9 cellular contexts compared by ENCODE assay signal in the genomic region with DNA sequence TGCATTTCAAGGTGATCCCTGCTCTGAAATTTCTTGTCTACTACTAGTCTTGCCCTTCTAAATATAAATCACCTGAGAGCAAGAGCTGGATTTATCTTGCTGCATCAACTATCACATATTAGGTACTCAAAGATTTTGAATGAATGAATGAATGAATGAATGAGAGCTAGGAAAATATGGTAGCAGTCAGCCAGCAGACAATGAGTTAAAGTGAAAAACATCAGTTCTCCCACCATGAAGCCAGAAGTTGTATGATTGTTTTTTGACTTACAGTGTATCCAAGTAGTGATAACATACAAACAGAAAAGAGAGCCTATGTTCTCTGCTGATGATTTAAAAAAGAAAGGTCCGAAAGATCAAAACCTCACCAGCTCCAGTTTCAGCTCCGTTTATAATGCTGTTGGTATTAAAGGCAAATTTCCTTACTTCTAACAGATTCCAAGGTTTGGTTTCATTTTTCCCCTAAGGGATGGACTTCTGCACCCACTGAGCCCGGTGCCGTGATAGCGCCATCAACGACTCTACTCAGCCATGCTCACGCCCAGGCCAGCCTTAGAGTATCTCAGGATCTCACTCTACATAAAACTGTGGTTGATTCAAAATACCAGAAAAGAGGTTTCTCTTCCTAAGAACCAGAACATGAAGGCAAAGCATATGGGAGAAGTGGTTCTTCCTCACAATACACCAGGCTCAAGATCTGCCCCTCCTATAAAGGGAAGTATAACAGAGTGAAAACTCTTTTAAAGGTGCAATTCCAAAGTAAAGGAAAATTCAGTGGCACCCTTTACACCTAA.
DNase-seq lines count a peak whose midpoint lies in the region; ATAC-seq, FAIRE-seq and TF ChIP-seq lines count a peak whose summit lies in the region.
"Had no signal": no experiment of that assay in that cellular context is flagged by ENCODE, and none has a peak within 500 bp of the region (broad histone marks: within the 10 kb centered on the region; RNA-seq: fewer than 3 reads in every experiment).

No MANE protein-coding gene starts in this region.

- H3K27ac ChIP-seq in HCT116 (ENCODE audit: low read depth, low read length) (no peak overlapping the region), endothelial cell of umbilical vein (ENCODE audit: insufficient read depth, low read depth, low read length) (no peak overlapping the region)
- H3K27ac ChIP-seq: epithelial cell of prostate had no signal

- dilution Hi-C loops in endothelial cell of umbilical vein (cut with MboI; ENCODE audit: extremely low pct_ligation_motif_present, low sequenced_read_pairs), result no loop called here

- intact Hi-C loops in HCT116 (cut with micrococcal nuclease), result no loop called here
- intact Hi-C loops in endothelial cell of umbilical vein (cut with micrococcal nuclease), result no loop called here

- FAIRE-seq in endothelial cell of umbilical vein (lab: Jason Lieb, UNC), result peak; percentile 12

- BruUV-seq in HCT116 (replicated peaks; lab: Mats Ljungman, UMichigan), result TSS peak; percentile 26
- no TSS peak for BruUV-seq in endothelial cell of umbilical vein (replicated peaks; lab: Mats Ljungman, UMichigan)

- no peaks in the 10 kb centered on the region for H3K27me3 ChIP-seq in HCT116 (ENCODE audit: insufficient read depth, low read length)
- H3K27me3 ChIP-seq in endothelial cell of umbilical vein (ENCODE audit: control insufficient read depth in 2 of 2, insufficient read depth in 2 of 2, low read length in 2 of 2), result no peaks in the 10 kb centered on the region

- H3K9ac ChIP-seq in HCT116 (ENCODE audit: low read length), result no peak overlapping the region
- H3K9ac ChIP-seq in endothelial cell of umbilical vein (replicated peaks; ENCODE audit: extremely low read depth, insufficient read depth, low read length), result no peak overlapping the region

- TF ChIP-seq RAD21 in HCT116 (IDR thresholded peaks at IDR 0.05; ENCODE audit: low read depth), result no peak

- H3K4me3 ChIP-seq in HCT116 (replicated peaks in 1 of 2; ENCODE audit: low read depth in 1 of 2, low read length in 2 of 2), result no peak overlapping the region
- H3K4me3 ChIP-seq in endothelial cell of umbilical vein (replicated peaks in 1 of 3; ENCODE audit: insufficient read depth in 1 of 3, low read depth in 1 of 3, low read length in 3 of 3), result no peak overlapping the region

- POLR2A ChIA-PET in HCT116 (lab: Charles Lee), result no interaction called here
- POLR2A ChIA-PET in endothelial cell of umbilical vein (lab: Charles Lee), result interaction anchor here (0.9 kb wide), 1 partner anchor 269 kb away, joined by 4 read pairs; no protein-coding TSS in a partner anchor

- H2AFZ ChIP-seq in HCT116 (ENCODE audit: low read depth, low read length, poor library complexity, severe bottlenecking) (no peak overlapping the region), endothelial cell of umbilical vein (ENCODE audit: low read depth, low read length) (no peak overlapping the region)

- no peak for DNase-seq in HCT116 (ENCODE audit: low read depth, low spot score)
- DNase-seq in activated CD4-positive, alpha-beta T cell treated with anti-CD3 and anti-CD28 coated beads for 48 hours, result peak; percentile 50
- no peak for DNase-seq in endothelial cell of umbilical vein (ENCODE audit: low read depth, low spot score)
- DNase-seq in stimulated activated CD8-positive, alpha-beta memory T cell treated with anti-CD3 and anti-CD28 coated beads, Interleukin-4, amount 100 ng/mL, for 48 hours, result peak; percentile 58
- no peak for DNase-seq in NCI-H2196 treated with DMSO at 0.1 percent for 48 hours (lab: John Stamatoyannopoulos, UW; ENCODE audit: unreplicated experiment)
- DNase-seq: NCI-H146 had no signal

- H3K9me1 ChIP-seq in endothelial cell of umbilical vein (replicated peaks; ENCODE audit: control insufficient read depth, extremely low read depth, insufficient read depth, low read length), result no peaks in the 10 kb centered on the region

- H3K4me1 ChIP-seq in HCT116 (ENCODE audit: control insufficient read depth in 1 of 2, insufficient read depth in 2 of 2, low read length in 2 of 2), result peaks cover 0 to 9% of the 10 kb centered on the region in 2 experiments; a peak in 2 of 4 replicates
- peaks cover 5% of the 10 kb centered on the region for H3K4me1 ChIP-seq in endothelial cell of umbilical vein (ENCODE audit: control insufficient read depth, extremely low read depth, insufficient read depth, low read length)

- H3K4me2 ChIP-seq in HCT116 (ENCODE audit: low read length), result no peak overlapping the region
- H3K4me2 ChIP-seq in endothelial cell of umbilical vein (ENCODE audit: insufficient read depth, low read length), result no peak overlapping the region

- H3K9me3 ChIP-seq in HCT116 (ENCODE audit: control insufficient read depth in 1 of 2, insufficient read depth in 1 of 2, low read depth in 1 of 2, low read length in 2 of 2) (no peaks in the 10 kb centered on the region), endothelial cell of umbilical vein (replicated peaks; ENCODE audit: control insufficient read depth, insufficient read depth, low read length) (no peaks in the 10 kb centered on the region)

- TF ChIP-seq POLR2A in HCT116 (IDR thresholded peaks at IDR 0.05; ENCODE audit: borderline replicate concordance, extremely low read depth, insufficient read depth, insufficient read length) (no peak), endothelial cell of umbilical vein (IDR thresholded peaks at IDR 0.05; ENCODE audit: low read depth, low read length) (no peak)

- ATAC-seq in HCT116, result no peak
- no peak for ATAC-seq in HG03565 (IDR thresholded peaks at IDR 0.05; ENCODE audit: unreplicated experiment)
- no peak for ATAC-seq in HG03442 (IDR thresholded peaks at IDR 0.05; ENCODE audit: unreplicated experiment)

- no peaks in the 10 kb centered on the region for H3K9me2 ChIP-seq in HCT116 (ENCODE audit: insufficient read depth)

- CTCF ChIA-PET in HCT116 (lab: Charles Lee) (no interaction called here), endothelial cell of umbilical vein (lab: Charles Lee) (no interaction called here)

- H3K79me2 ChIP-seq in HCT116 (ENCODE audit: insufficient read depth, low read length), result no peaks in the 10 kb centered on the region; the same call in 1 of the 2 replicates
- H3K79me2 ChIP-seq in endothelial cell of umbilical vein (ENCODE audit: control insufficient read depth, insufficient read depth, low read length), result no peaks in the 10 kb centered on the region

- H3K36me3 ChIP-seq in HCT116 (ENCODE audit: control insufficient read depth in 1 of 2, insufficient read depth in 2 of 2, low read length in 2 of 2), result no peaks in the 10 kb centered on the region
- H3K36me3 ChIP-seq in endothelial cell of umbilical vein (ENCODE audit: control insufficient read depth in 2 of 2, extremely low read depth in 1 of 2, insufficient read depth in 2 of 2, low read length in 2 of 2), result no peaks in the 10 kb centered on the region

- RAD21 ChIA-PET in HCT116 (lab: Charles Lee; ENCODE audit: low non-redundant PET in 1 of 2, low total read pairs in 2 of 2, uncharacterized antibody in 2 of 2, unreplicated experiment in 2 of 2), result no interaction called here

- H4K20me1 ChIP-seq in HCT116 (ENCODE audit: insufficient read depth) (no peaks in the 10 kb centered on the region), endothelial cell of umbilical vein (replicated peaks; ENCODE audit: control insufficient read depth, extremely low read depth, insufficient read depth, low read length) (no peaks in the 10 kb centered on the region)

- TF ChIP-seq CTCF in HCT116 (IDR thresholded peaks at IDR 0.05 in 2 of 3, conservative IDR thresholded peaks at IDR 0.05 in 1 of 3; ENCODE audit: borderline replicate concordance in 1 of 3, insufficient read depth in 1 of 3, low read depth in 2 of 3, low read length in 2 of 3), result no peak
- no peak for TF ChIP-seq CTCF in endothelial cell of umbilical vein (IDR thresholded peaks at IDR 0.05; ENCODE audit: extremely low read depth in 1 of 2, insufficient read depth in 1 of 2, low read depth in 1 of 2, low read length in 2 of 2)

TF ChIP-seq in HCT116, 20 proteins besides CTCF, POLR2A, EP300 and RAD21:
- TF ChIP-seq SRF (IDR thresholded peaks at IDR 0.05; ENCODE audit: low read depth) (no peak), SIN3A (IDR thresholded peaks at IDR 0.05; ENCODE audit: low read depth) (no peak), SP1 (IDR thresholded peaks at IDR 0.05; ENCODE audit: low read depth) (no peak), TCF7L2 (IDR thresholded peaks at IDR 0.05; ENCODE audit: borderline replicate concordance, extremely low read depth, insufficient read depth, insufficient read length) (no peak), YY1 (IDR thresholded peaks at IDR 0.05; ENCODE audit: extremely low read depth, insufficient replicate concordance, low read depth, low read length) (no peak), EGR1 (IDR thresholded peaks at IDR 0.05; ENCODE audit: low read depth) (no peak)

TF ChIP-seq in endothelial cell of umbilical vein, 7 proteins besides CTCF, POLR2A, EP300 and RAD21:
- TF ChIP-seq FOS (IDR thresholded peaks at IDR 0.05; ENCODE audit: borderline replicate concordance, insufficient read depth, low read length), result no peak
- no peak for TF ChIP-seq MAX (IDR thresholded peaks at IDR 0.05; ENCODE audit: insufficient read depth, insufficient read length)

Comparison
In these comparisons a context has a peak if more than half of its experiments do, and no peak if none do; other contexts are left out.
1. DNase-seq: peak in activated CD4-positive, alpha-beta T cell treated with anti-CD3 and anti-CD28 coated beads for 48 hours (single experiment) and stimulated activated CD8-positive, alpha-beta memory T cell treated with anti-CD3 and anti-CD28 coated beads, Interleukin-4, amount 100 ng/mL, for 48 hours (single experiment); none in HCT116 (single experiment), endothelial cell of umbilical vein (single experiment) and NCI-H2196 treated with DMSO at 0.1 percent for 48 hours (single experiment).